24 cellular contexts compared by ENCODE assay signal in genomic region chr10:99236627-99237309, GRCh38. TPM values are rescaled to one million over a fixed set of nuclear protein-coding genes. Genes with fewer than 3 reads are reported as not detected.
DNase-seq lines count a peak whose midpoint lies in the region; ATAC-seq and TF ChIP-seq lines count a peak whose summit lies in the region.
"Had no signal": no experiment of that assay in that cellular context is flagged by ENCODE, and none has a peak within 500 bp of the region (broad histone marks: within the 10 kb centered on the region; RNA-seq: fewer than 3 reads in every experiment).

No MANE protein-coding gene starts in this region.

- H3K4me3 Mint-ChIP-seq in MCF 10A (ENCODE audit: unreplicated experiment) (no peak overlapping the region), glutamatergic neuron (ENCODE audit: unreplicated experiment) (peak overlapping the region; percentile 82), nephron progenitor cell (peak overlapping the region; percentile 64)
- H3K4me3 Mint-ChIP-seq: activated CD8-positive, alpha-beta T cell treated with anti-CD3 and anti-CD28 coated beads for 36 hours; activated naive CD8-positive, alpha-beta T cell treated with anti-CD3 and anti-CD28 coated beads, Interleukin-2, amount 50 U/mL, for 24 hours had no signal

- H3K79me2 ChIP-seq in Karpas-422 (ENCODE audit: low read length) = no peaks in the 10 kb centered on the region

- BruUV-seq in MCF 10A (replicated peaks; lab: Mats Ljungman, UMichigan) = no TSS peak

- H3K9me3 ChIP-seq in breast epithelium (no peaks in the 10 kb centered on the region), aorta (ENCODE audit: control insufficient read depth, low read length) (no peaks in the 10 kb centered on the region), Karpas-422 (ENCODE audit: low read length) (no peaks in the 10 kb centered on the region)
- H3K9me3 ChIP-seq: ovary, upper lobe of left lung had no signal

- H3K9me2 ChIP-seq in Karpas-422 (replicated peaks; ENCODE audit: insufficient read depth, low read length) = no peaks in the 10 kb centered on the region

- peak overlapping the region; percentile 27 to 80 (median 52) for H3K4me3 ChIP-seq in breast epithelium
- H3K4me3 ChIP-seq in aorta (ENCODE audit: low read length in 2 of 2) = peak overlapping the region in 1 of 2 donors; percentile 8
- H3K4me3 ChIP-seq in Karpas-422 (ENCODE audit: low read length) = no peak overlapping the region

- ATAC-seq in aorta (ENCODE audit: low FRiP score) = peak; percentile 9
- ATAC-seq: activated CD8-positive, alpha-beta T cell treated with anti-CD3 and anti-CD28 coated beads for 36 hours; activated naive CD8-positive, alpha-beta T cell treated with anti-CD3 and anti-CD28 coated beads, Interleukin-2, amount 50 U/mL, for 24 hours had no signal

- DNase-seq in breast epithelium (ENCODE audit: low spot score in 2 of 2) (no peak), MCF 10A (ENCODE audit: unreplicated experiment) (no peak), glutamatergic neuron (no peak), nephron progenitor cell (peak; percentile 17), aorta (no peak), Karpas-422 (no peak)
- no peak for DNase-seq in central memory CD4-positive, alpha-beta T cell
- DNase-seq in activated CD4-positive, alpha-beta T cell treated with anti-CD3 and anti-CD28 coated beads for 48 hours = no peak
- DNase-seq: activated CD8-positive, alpha-beta T cell treated with anti-CD3 and anti-CD28 coated beads for 36 hours; activated naive CD8-positive, alpha-beta T cell treated with anti-CD3 and anti-CD28 coated beads, Interleukin-2, amount 50 U/mL, for 24 hours; activated T-cell treated with anti-CD3 and anti-CD28 coated beads, Interleukin-2, amount 50 U/mL, for 72 hours; DMS79; KBM-7; kidney glomerular epithelial cell; NCI-H1092 treated with DMSO at 0.1 percent for 48 hours; NCI-H2171; NCI-H774; ovary had no signal

- H3K4me1 ChIP-seq in breast epithelium (peaks cover 0 to 11% of the 10 kb centered on the region in 2 donors), aorta (ENCODE audit: control insufficient read depth in 1 of 2, insufficient read depth in 2 of 2, low read length in 2 of 2) (no peaks in the 10 kb centered on the region), Karpas-422 (ENCODE audit: low read length) (peaks cover 15% of the 10 kb centered on the region)

- H3K4me2 ChIP-seq in Karpas-422 (ENCODE audit: low read depth, low read length, poor library complexity, severe bottlenecking) = no peak overlapping the region

- intact Hi-C loops in breast epithelium (cut with DNase I; ENCODE audit: low total_unique reads) = no loop called here
- intact Hi-C loops in MCF 10A (cut with micrococcal nuclease) = no loop called here
- intact Hi-C loops in aorta (cut with DNase I) = no loop called here

- no peaks in the 10 kb centered on the region for H3K9me3 Mint-ChIP-seq in MCF 10A (ENCODE audit: unreplicated experiment)
- H3K9me3 Mint-ChIP-seq in glutamatergic neuron (ENCODE audit: unreplicated experiment) = peaks cover 6% of the 10 kb centered on the region
- no peaks in the 10 kb centered on the region for H3K9me3 Mint-ChIP-seq in nephron progenitor cell
- H3K9me3 Mint-ChIP-seq: activated CD8-positive, alpha-beta T cell treated with anti-CD3 and anti-CD28 coated beads for 36 hours; activated naive CD8-positive, alpha-beta T cell treated with anti-CD3 and anti-CD28 coated beads, Interleukin-2, amount 50 U/mL, for 24 hours; activated T-cell treated with anti-CD3 and anti-CD28 coated beads, Interleukin-2, amount 50 U/mL, for 72 hours had no signal

- no peak overlapping the region for H3K27ac Mint-ChIP-seq in MCF 10A (ENCODE audit: low read depth, unreplicated experiment)
- H3K27ac Mint-ChIP-seq in glutamatergic neuron (ENCODE audit: unreplicated experiment) = no peak overlapping the region
- H3K27ac Mint-ChIP-seq in nephron progenitor cell = no peak overlapping the region
- H3K27ac Mint-ChIP-seq: activated CD8-positive, alpha-beta T cell treated with anti-CD3 and anti-CD28 coated beads for 36 hours; activated naive CD8-positive, alpha-beta T cell treated with anti-CD3 and anti-CD28 coated beads, Interleukin-2, amount 50 U/mL, for 24 hours; activated T-cell treated with anti-CD3 and anti-CD28 coated beads, Interleukin-2, amount 50 U/mL, for 72 hours had no signal

- peaks cover 3 to 55% of the 10 kb centered on the region in 2 donors for H3K27me3 ChIP-seq in breast epithelium
- H3K27me3 ChIP-seq in aorta (ENCODE audit: control insufficient read depth in 1 of 2, insufficient read depth in 2 of 2, low read length in 1 of 2) = no peaks in the 10 kb centered on the region
- H3K27me3 ChIP-seq in Karpas-422 (ENCODE audit: low read length) = no peaks in the 10 kb centered on the region
- H3K27me3 ChIP-seq: ovary had no signal

- no peak for TF ChIP-seq POLR2A in breast epithelium (IDR thresholded peaks at IDR 0.05)

- no peaks in the 10 kb centered on the region for H4K20me1 ChIP-seq in Karpas-422 (ENCODE audit: insufficient read depth, low read depth, low read length)

- H3K36me3 Mint-ChIP-seq in MCF 10A (ENCODE audit: insufficient read depth, unreplicated experiment) (no peaks in the 10 kb centered on the region), glutamatergic neuron (ENCODE audit: unreplicated experiment) (no peaks in the 10 kb centered on the region), nephron progenitor cell (ENCODE audit: low read depth) (no peaks in the 10 kb centered on the region)

- POLR2A ChIA-PET in MCF 10A (lab: Yijun Ruan, JAX) = no interaction called here

- no peak overlapping the region for H3K9ac ChIP-seq in Karpas-422 (ENCODE audit: low read length)

- 67 to 69% methylated on average over 25 of the region's 25 CpGs for WGBS in aorta, 2 donors

- H3K4me1 Mint-ChIP-seq in MCF 10A (ENCODE audit: insufficient read depth, unreplicated experiment) = peaks cover 6% of the 10 kb centered on the region
- peaks cover 15% of the 10 kb centered on the region for H3K4me1 Mint-ChIP-seq in glutamatergic neuron (ENCODE audit: low read depth, unreplicated experiment)
- H3K4me1 Mint-ChIP-seq in nephron progenitor cell = peaks cover 48% of the 10 kb centered on the region

- H3K36me3 ChIP-seq in breast epithelium (no peaks in the 10 kb centered on the region), aorta (ENCODE audit: control insufficient read depth in 1 of 2, insufficient read depth in 2 of 2, low read length in 1 of 2) (no peaks in the 10 kb centered on the region), Karpas-422 (ENCODE audit: insufficient read depth, low read length) (no peaks in the 10 kb centered on the region)
- H3K36me3 ChIP-seq: ovary, upper lobe of left lung had no signal

- H3K27me3 Mint-ChIP-seq in MCF 10A (ENCODE audit: insufficient read depth, unreplicated experiment) = peaks cover 67% of the 10 kb centered on the region
- H3K27me3 Mint-ChIP-seq in glutamatergic neuron (ENCODE audit: unreplicated experiment) = peaks cover 26% of the 10 kb centered on the region
- H3K27me3 Mint-ChIP-seq in nephron progenitor cell (ENCODE audit: low read depth, poor library complexity) = peaks cover 86% of the 10 kb centered on the region

- no peak overlapping the region for H2AFZ ChIP-seq in Karpas-422 (ENCODE audit: low read length)

- TF ChIP-seq CTCF in breast epithelium (IDR thresholded peaks at IDR 0.05) = no peak
- TF ChIP-seq CTCF in MCF 10A (IDR thresholded peaks at IDR 0.05; ENCODE audit: unreplicated experiment) = no peak
- TF ChIP-seq CTCF in glutamatergic neuron (IDR thresholded peaks at IDR 0.05; ENCODE audit: partially characterized antibody, unreplicated experiment) = no peak
- no peak for TF ChIP-seq CTCF in nephron progenitor cell (IDR thresholded peaks at IDR 0.05)

- H3K27ac ChIP-seq in breast epithelium = peak overlapping the region; percentile 21 to 66
- no peak overlapping the region for H3K27ac ChIP-seq in aorta (ENCODE audit: low read depth in 1 of 2, low read length in 2 of 2)
- H3K27ac ChIP-seq in Karpas-422 (ENCODE audit: low read length) = no peak overlapping the region
- H3K27ac ChIP-seq: C4-2B, ovary, skin epidermis, upper lobe of left lung had no signal

- CTCF ChIA-PET in MCF 10A (lab: Yijun Ruan, JAX) = interaction anchor here (1.0 kb wide), 1 partner anchor 194 kb away, joined by 3 read pairs; no protein-coding TSS in a partner anchor

RNA-seq across cellular contexts. Expression of gene HPSE2, which starts 1.1 kb away (rescaled TPM):
- total RNA-seq in breast epithelium = 1 to 10 TPM; 2.7 to 8.0 (median 5.9) TPM
- not detected in 2 replicates for total RNA-seq in MCF 10A (2022)
- not detected for total RNA-seq in glutamatergic neuron (ENCODE audit: unreplicated experiment)
- 1 to 10 TPM; 3.4 to 6.3 TPM for total RNA-seq in aorta
- polyA plus RNA-seq in aorta = 10 to 100 TPM in 1 of 2 donors, 1 to 10 TPM in 1; 1.2 to 22.0 TPM
- total RNA-seq in Karpas-422 (2014; rRNA removed; shearing (Covaris generic); ENCODE audit: low replicate concordance) = not detected in 2 replicates
- total RNA-seq: A172; activated CD8-positive, alpha-beta T cell treated with anti-CD3 and anti-CD28 coated beads for 36 hours; activated T-cell treated with anti-CD3 and anti-CD28 coated beads, Interleukin-2, amount 50 U/mL, for 72 hours; mononuclear cell; RPMI7951 had no signal

Comparison
In these comparisons a context has a peak if more than half of its experiments do, and no peak if none do; other contexts are left out.
1. H3K27ac ChIP-seq: peak in breast epithelium (2 of 2); none in aorta (0 of 2) and Karpas-422 (single experiment).